ENCODE assay signal across 8 cellular contexts in the genomic region with DNA sequence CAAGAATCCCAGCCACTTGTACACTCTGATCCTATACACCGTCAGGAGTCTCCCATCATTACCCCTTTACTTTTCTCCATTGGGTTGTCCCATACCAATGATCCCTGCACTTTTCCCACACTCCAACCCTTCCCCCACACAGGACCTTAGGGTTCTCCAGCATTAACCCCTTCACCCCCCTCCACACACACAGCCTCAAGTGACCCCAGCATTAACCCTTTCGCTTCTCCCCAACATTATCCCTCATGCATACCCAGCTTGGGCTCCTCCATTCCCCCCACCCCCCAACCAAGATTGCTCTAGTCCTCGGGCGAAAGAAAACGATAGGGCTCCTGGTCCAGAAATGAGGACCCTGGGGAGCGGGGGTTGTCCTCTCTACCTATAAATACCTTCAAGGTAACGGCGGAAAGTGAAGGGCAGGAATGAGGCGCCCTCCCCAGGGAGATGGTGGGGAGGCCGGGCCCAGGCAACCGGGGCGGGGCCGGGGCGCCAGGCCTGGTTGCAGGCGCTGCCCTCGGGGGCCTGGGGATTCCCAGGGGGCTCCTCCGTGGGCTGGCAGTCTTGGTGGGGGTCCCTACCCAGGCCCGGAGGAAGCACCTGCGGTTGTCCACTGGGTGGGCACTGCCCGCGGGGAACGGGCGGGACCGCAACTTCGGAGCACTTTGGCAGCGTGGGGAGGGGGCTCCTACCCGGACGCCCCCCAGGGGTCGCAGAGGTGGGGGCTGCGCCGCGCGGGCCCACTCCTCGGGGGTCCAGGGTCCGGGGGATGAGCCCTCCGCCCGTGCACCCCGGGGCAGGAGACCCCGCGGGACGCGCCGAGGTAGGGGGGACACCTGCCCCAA. TPM values are rescaled to one million over a fixed set of nuclear protein-coding genes. Genes with fewer than 3 reads are reported as not detected.
DNase-seq lines count a peak whose midpoint lies in the region; ATAC-seq and TF ChIP-seq lines count a peak whose summit lies in the region.

No MANE protein-coding gene starts in this region.

- CTCF ChIA-PET in MCF 10A (lab: Yijun Ruan, JAX), result no interaction called here

- POLR2A ChIA-PET in MCF 10A (lab: Yijun Ruan, JAX), result interaction anchor here (1.3 kb wide), 1 partner anchor 16 kb away, joined by 3 read pairs; no protein-coding TSS in a partner anchor

- H3K27ac ChIP-seq in HUES64 (ENCODE audit: low read depth, low read length), result no peak overlapping the region
- peak overlapping the region; percentile 47 for H3K27ac ChIP-seq in muscle layer of colon (ENCODE audit: low read depth, low read length)

- H3K36me3 ChIP-seq in HUES64 (ENCODE audit: insufficient read depth, low read length), result no peaks in the 10 kb centered on the region
- H3K36me3 ChIP-seq in muscle layer of colon (ENCODE audit: insufficient read depth, low read length), result peaks cover 6% of the 10 kb centered on the region

- peak overlapping the region; percentile 40; the same call in 1 of the 2 replicates for H3K9ac ChIP-seq in HUES64 (ENCODE audit: low read depth, low read length)
- peak overlapping the region; percentile 44 for H3K9ac ChIP-seq in muscle layer of colon (ENCODE audit: low read length)

- BruUV-seq in MCF 10A (replicated peaks; lab: Mats Ljungman, UMichigan), result no TSS peak

- H3K27ac Mint-ChIP-seq in MCF 10A (ENCODE audit: low read depth, unreplicated experiment), result peak overlapping the region; percentile 52

- ATAC-seq in activated CD4-positive, CD25-positive, alpha-beta regulatory T cell treated with anti-CD3 and anti-CD28 coated beads, Interleukin-2, amount 50 U/mL, for 24 hours, result no peak

- H3K9me3 Mint-ChIP-seq in MCF 10A (ENCODE audit: unreplicated experiment), result no peaks in the 10 kb centered on the region

- TF ChIP-seq CTCF in GM13976 (IDR thresholded peaks at IDR 0.05; ENCODE audit: borderline replicate concordance, control extremely low read depth, extremely low read depth, insufficient read depth, missing control alignments), result no peak
- no peak for TF ChIP-seq CTCF in MCF 10A (IDR thresholded peaks at IDR 0.05; ENCODE audit: unreplicated experiment)

- H3K4me1 Mint-ChIP-seq in MCF 10A (ENCODE audit: insufficient read depth, unreplicated experiment), result peaks cover 18% of the 10 kb centered on the region

- no peaks in the 10 kb centered on the region for H3K9me3 ChIP-seq in HUES64 (ENCODE audit: insufficient read depth, low read depth, low read length)
- H3K9me3 ChIP-seq in muscle layer of colon (ENCODE audit: low read length), result no peaks in the 10 kb centered on the region

- H3K36me3 Mint-ChIP-seq in MCF 10A (ENCODE audit: insufficient read depth, unreplicated experiment), result peaks cover 10% of the 10 kb centered on the region

- in situ Hi-C loops in GM13976 (cut with MboI; ENCODE audit: low sequenced_read_pairs, unreplicated experiment), result no loop called here

- intact Hi-C loops in MCF 10A (cut with micrococcal nuclease), result no loop called here

- DNase-seq in GM13976 (ENCODE audit: low spot score) (peak; percentile 69), MCF 10A (ENCODE audit: unreplicated experiment) (no peak), medulla oblongata (ENCODE audit: extremely low spot score) (no peak)
- no peak for DNase-seq in stimulated activated CD4-positive, alpha-beta T cell treated with anti-CD3 and anti-CD28 coated beads, Interleukin-2, amount 100 ng/mL, for 24 hours
- no peak for DNase-seq in stimulated activated CD4-positive, alpha-beta T cell treated with anti-CD3 and anti-CD28 coated beads, Interleukin-4, amount 100 ng/mL, for 24 hours

- peaks cover 6% of the 10 kb centered on the region; the same call in 1 of the 2 replicates for H3K4me1 ChIP-seq in HUES64 (ENCODE audit: insufficient read depth, low read length)
- peaks cover 8% of the 10 kb centered on the region for H3K4me1 ChIP-seq in muscle layer of colon (ENCODE audit: insufficient read depth, low read length)

- WGBS in HUES64, result 4% methylated on average over 37 of the region's 43 CpGs

- H3K27me3 Mint-ChIP-seq in MCF 10A (ENCODE audit: insufficient read depth, unreplicated experiment), result no peaks in the 10 kb centered on the region

- peak overlapping the region; percentile 61 for H3K4me3 Mint-ChIP-seq in MCF 10A (ENCODE audit: unreplicated experiment)

- peaks cover 15% of the 10 kb centered on the region for H3K27me3 ChIP-seq in HUES64 (ENCODE audit: insufficient read depth, low read length)
- H3K27me3 ChIP-seq in muscle layer of colon (ENCODE audit: control insufficient read depth in 1 of 2, insufficient read depth in 2 of 2, low read length in 2 of 2), result peaks cover 0 to under 1% of the 10 kb centered on the region in 2 donors

- H3K4me3 ChIP-seq in HUES64 (ENCODE audit: low read length) (peak overlapping the region; percentile 72), muscle layer of colon (ENCODE audit: low read depth in 1 of 2, low read length in 2 of 2) (peak overlapping the region; percentile 60 to 81)

RNA-seq across cellular contexts. Expression of a gene that starts 0.8 kb away (rescaled TPM):
- 30.4 TPM for polyA plus RNA-seq in HUES64 (2013, experiment 1 of 2)
- polyA plus RNA-seq in HUES64 (2013, experiment 2 of 2), result 32.7 TPM
- 46.4 and 46.5 TPM in 2 replicates for total RNA-seq in MCF 10A (2022)

RNA-seq across cellular contexts. Expression of a gene that starts 15.3 kb away (rescaled TPM):
- not detected for polyA plus RNA-seq in HUES64 (2013, experiment 1 of 2)
- not detected for polyA plus RNA-seq in HUES64 (2013, experiment 2 of 2)
- total RNA-seq in MCF 10A (2022), result not detected in 2 replicates

RNA-seq across cellular contexts. Expression of a gene that starts 30.2 kb away (rescaled TPM):
- 58.4 TPM for polyA plus RNA-seq in HUES64 (2013, experiment 1 of 2)
- polyA plus RNA-seq in HUES64 (2013, experiment 2 of 2), result 70.2 TPM
- total RNA-seq in MCF 10A (2022), result 84.7 and 89.0 TPM in 2 replicates

RNA-seq across cellular contexts. Expression of a gene that starts 30.3 kb away (rescaled TPM):
- polyA plus RNA-seq in HUES64 (2013, experiment 1 of 2), result not detected
- not detected for polyA plus RNA-seq in HUES64 (2013, experiment 2 of 2)
- total RNA-seq in MCF 10A (2022), result not detected in 2 replicates

RNA-seq across cellular contexts. Expression of a gene that starts 59.3 kb away (rescaled TPM):
- polyA plus RNA-seq in HUES64 (2013, experiment 1 of 2), result not detected
- not detected for polyA plus RNA-seq in HUES64 (2013, experiment 2 of 2)
- not detected in 2 replicates for total RNA-seq in MCF 10A (2022)
